ENCODE assay signal across 1 cellular context in the genomic region with DNA sequence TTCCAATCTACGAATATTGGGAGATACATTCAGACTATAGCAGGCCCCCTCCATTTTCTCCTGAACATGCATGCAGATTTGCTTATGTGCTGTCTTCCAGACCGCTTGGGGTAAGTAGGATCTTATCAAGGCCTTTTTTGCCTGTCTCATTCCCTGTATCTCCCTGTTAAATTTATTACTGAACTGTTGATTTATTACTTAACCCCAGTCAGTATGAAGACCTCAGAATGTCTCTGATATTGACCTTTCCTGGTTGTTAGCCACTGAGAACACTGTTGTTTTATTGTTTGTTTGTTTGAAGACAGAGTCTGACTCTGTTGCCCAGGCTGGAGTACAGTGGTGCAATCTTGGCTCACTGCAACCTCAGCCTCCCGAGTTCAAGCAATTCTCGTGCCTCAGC.
A peak's percentile ranks its signal among the peaks of the same experiment; 100 is the strongest.
TF ChIP-seq lines count a peak whose summit lies in the region.
"Not testable (repeated sequence)": the region's sequence is repeated elsewhere in the genome, so short reads cannot be mapped to it uniquely, and the experiment has no call there.

No MANE protein-coding gene starts in this region.

TF ChIP-seq in K562, 482 proteins besides CTCF, POLR2A, EP300 and RAD21:
- TF ChIP-seq, protein P1, sequence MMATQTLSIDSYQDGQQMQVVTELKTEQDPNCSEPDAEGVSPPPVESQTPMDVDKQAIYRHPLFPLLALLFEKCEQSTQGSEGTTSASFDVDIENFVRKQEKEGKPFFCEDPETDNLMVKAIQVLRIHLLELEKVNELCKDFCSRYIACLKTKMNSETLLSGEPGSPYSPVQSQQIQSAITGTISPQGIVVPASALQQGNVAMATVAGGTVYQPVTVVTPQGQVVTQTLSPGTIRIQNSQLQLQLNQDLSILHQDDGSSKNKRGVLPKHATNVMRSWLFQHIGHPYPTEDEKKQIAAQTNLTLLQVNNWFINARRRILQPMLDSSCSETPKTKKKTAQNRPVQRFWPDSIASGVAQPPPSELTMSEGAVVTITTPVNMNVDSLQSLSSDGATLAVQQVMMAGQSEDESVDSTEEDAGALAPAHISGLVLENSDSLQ (IDR thresholded peaks at IDR 0.05): peak; percentile 62
- peak; percentile 78 for TF ChIP-seq MEIS2 (IDR thresholded peaks at IDR 0.05; ENCODE audit: partially characterized antibody)
- TF ChIP-seq, protein P2, sequence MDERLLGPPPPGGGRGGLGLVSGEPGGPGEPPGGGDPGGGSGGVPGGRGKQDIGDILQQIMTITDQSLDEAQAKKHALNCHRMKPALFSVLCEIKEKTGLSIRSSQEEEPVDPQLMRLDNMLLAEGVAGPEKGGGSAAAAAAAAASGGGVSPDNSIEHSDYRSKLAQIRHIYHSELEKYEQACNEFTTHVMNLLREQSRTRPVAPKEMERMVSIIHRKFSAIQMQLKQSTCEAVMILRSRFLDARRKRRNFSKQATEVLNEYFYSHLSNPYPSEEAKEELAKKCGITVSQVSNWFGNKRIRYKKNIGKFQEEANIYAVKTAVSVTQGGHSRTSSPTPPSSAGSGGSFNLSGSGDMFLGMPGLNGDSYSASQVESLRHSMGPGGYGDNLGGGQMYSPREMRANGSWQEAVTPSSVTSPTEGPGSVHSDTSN (CRISPR knock-in tag; IDR thresholded peaks at IDR 0.05; ENCODE audit: low read depth): not testable (repeated sequence)
- TF ChIP-seq, protein P2 (tag; conservative IDR thresholded peaks at IDR 0.05; ENCODE audit: low read depth): peak; percentile 58
